In genomic region chr6:30013296-30013922, GRCh38 we compare ENCODE assay signal across 1 cellular context.
TF ChIP-seq lines count a peak whose summit lies in the region.

No MANE protein-coding gene starts in this region.

TF ChIP-seq in GM23338, 12 proteins besides CTCF, POLR2A, EP300 and RAD21 (continued from another document):
- TF ChIP-seq ZNF462 (CRISPR knock-in tag; IDR thresholded peaks at IDR 0.05) (no peak), POLR2AphosphoS5 (IDR thresholded peaks at IDR 0.05; ENCODE audit: low read depth) (no peak), EZH2phosphoT487 (IDR thresholded peaks at IDR 0.05; ENCODE audit: unreplicated experiment) (no peak)
TF ChIP-seq in GM23338: peak in this region for 0.
